Comparison of ENCODE assay signal across 25 cellular contexts in genomic region chr2:74278694-74279093, GRCh38.
"Had no signal": no experiment of that assay in that cellular context is flagged by ENCODE, and none has a peak within 500 bp of the region (broad histone marks: within the 10 kb centered on the region; RNA-seq: fewer than 3 reads in every experiment).

No MANE protein-coding gene starts in this region.

- ATAC-seq: esophagus mucosa; foreskin keratinocyte; gastroesophageal sphincter; left lung; naive thymus-derived CD4-positive, alpha-beta T cell; sciatic nerve; stimulated activated memory B cell treated with anti-CD40 and anti-IgM and Interleukin-4, amounts not matched to agents 10 μg/mL and 1 μg/mL and 100 μg/mL, for 72 hours; stimulated activated naive CD8-positive, alpha-beta T cell treated with anti-CD3 and anti-CD28 coated beads, Interleukin-15, Interleukin-2, amounts not matched to agents 100 U/mL and 50 U/mL, for 24 hours had no signal

- H3K4me3 Mint-ChIP-seq: dendritic cell treated with granulocyte-macrophage colony-stimulating factor and Interleukin-4, amounts not matched to agents 40 ng/mL and 50 ng/mL, for 4 days; endodermal cell; mesothelial cell of epicardium; naive thymus-derived CD4-positive, alpha-beta T cell; nephron; stimulated activated memory B cell treated with anti-CD40 and anti-IgM and Interleukin-4, amounts not matched to agents 10 μg/mL and 1 μg/mL and 100 μg/mL, for 72 hours had no signal

- H3K4me1 Mint-ChIP-seq: mesothelial cell of epicardium, nephron had no signal

- DNase-seq: effector CD8-positive, alpha-beta T cell; endodermal cell; foreskin keratinocyte; heart left ventricle; kidney; left lung; mesenchymal stem cell; naive thymus-derived CD4-positive, alpha-beta T cell; nucleus accumbens; stimulated activated CD4-positive, alpha-beta T cell treated with anti-CD3 and anti-CD28 coated beads, Interleukin-4, amount 100 ng/mL, for 4 hours; stimulated activated naive CD8-positive, alpha-beta T cell treated with anti-CD3 and anti-CD28 coated beads, Interleukin-15, Interleukin-2, amounts not matched to agents 100 U/mL and 50 U/mL, for 24 hours; substantia nigra; tibial artery; upper lobe of left lung had no signal

- H3K9me3 Mint-ChIP-seq: dendritic cell treated with granulocyte-macrophage colony-stimulating factor and Interleukin-4, amounts not matched to agents 40 ng/mL and 50 ng/mL, for 4 days; endodermal cell; mesothelial cell of epicardium; nephron; stimulated activated memory B cell treated with anti-CD40 and anti-IgM and Interleukin-4, amounts not matched to agents 10 μg/mL and 1 μg/mL and 100 μg/mL, for 72 hours had no signal

- H3K27ac Mint-ChIP-seq: dendritic cell treated with granulocyte-macrophage colony-stimulating factor and Interleukin-4, amounts not matched to agents 40 ng/mL and 50 ng/mL, for 4 days; endodermal cell; mesothelial cell of epicardium; nephron; stimulated activated memory B cell treated with anti-CD40 and anti-IgM and Interleukin-4, amounts not matched to agents 10 μg/mL and 1 μg/mL and 100 μg/mL, for 72 hours had no signal

- H3K27me3 Mint-ChIP-seq: stimulated activated memory B cell treated with anti-CD40 and anti-IgM and Interleukin-4, amounts not matched to agents 10 μg/mL and 1 μg/mL and 100 μg/mL, for 72 hours had no signal

- H3K9me3 ChIP-seq: colonic mucosa, gastroesophageal sphincter, heart left ventricle, left lung, prostate gland, right atrium auricular region, testis, tibial artery, upper lobe of left lung had no signal

- H3K36me3 Mint-ChIP-seq: mesothelial cell of epicardium had no signal
